Comparison of ENCODE assay signal across 35 cellular contexts in the genomic region with DNA sequence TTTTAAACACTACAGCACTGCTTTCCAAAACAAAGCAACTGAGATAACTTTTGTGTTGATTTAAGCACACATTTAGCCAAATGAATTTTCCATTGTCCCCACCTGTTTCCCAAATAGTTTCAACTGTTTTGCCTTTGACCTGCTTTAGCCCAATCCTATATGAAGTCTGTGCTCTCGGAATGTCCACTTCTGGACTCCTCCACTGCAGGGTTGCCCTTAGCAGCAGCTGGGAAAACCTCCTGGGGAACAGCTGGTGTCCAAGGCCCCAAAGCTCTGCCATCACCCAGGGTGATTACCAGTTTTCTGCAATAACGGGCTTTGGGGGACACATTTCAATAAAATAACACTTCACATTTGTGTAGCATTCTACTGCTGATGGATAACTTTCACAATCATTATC. TPM values are rescaled to one million over a fixed set of nuclear protein-coding genes. Genes with fewer than 3 reads are reported as not detected.
"Had no signal": no experiment of that assay in that cellular context is flagged by ENCODE, and none has a peak within 500 bp of the region (broad histone marks: within the 10 kb centered on the region; RNA-seq: fewer than 3 reads in every experiment).

No MANE protein-coding gene starts in this region.

- H3K27ac Mint-ChIP-seq: immature natural killer cell; memory B cell; naive thymus-derived CD8-positive, alpha-beta T cell; nephron progenitor cell; neural progenitor cell; stimulated activated naive CD8-positive, alpha-beta T cell treated with anti-CD3 and anti-CD28 coated beads, Interleukin-15, Interleukin-2, amounts not matched to agents 100 ng/mL and 50 ng/mL, for 24 hours had no signal

- H3K9me3 Mint-ChIP-seq: memory B cell; naive thymus-derived CD8-positive, alpha-beta T cell; nephron progenitor cell; neural progenitor cell; stimulated activated naive CD8-positive, alpha-beta T cell treated with anti-CD3 and anti-CD28 coated beads, Interleukin-15, Interleukin-2, amounts not matched to agents 100 ng/mL and 50 ng/mL, for 24 hours had no signal

- ATAC-seq: naive thymus-derived CD8-positive, alpha-beta T cell; right lobe of liver; upper lobe of right lung had no signal

- H3K36me3 Mint-ChIP-seq: immature natural killer cell; memory B cell; naive thymus-derived CD8-positive, alpha-beta T cell; neural progenitor cell had no signal

- FAIRE-seq: islet of Langerhans, urothelium cell line had no signal

- H3K4me2 ChIP-seq: neural progenitor cell had no signal

- H3K4me1 ChIP-seq: left ventricle myocardium inferior, parathyroid adenoma, right atrium auricular region, right lobe of liver, suprapubic skin, tibial artery, upper lobe of right lung had no signal

- H3K4me1 Mint-ChIP-seq: immature natural killer cell; naive thymus-derived CD8-positive, alpha-beta T cell had no signal

- H3K36me3 ChIP-seq: left ventricle myocardium inferior, neural progenitor cell, neutrophil, right atrium auricular region, right lobe of liver, suprapubic skin, thoracic aorta, tibial artery, upper lobe of right lung had no signal

- H2AFZ ChIP-seq: neural progenitor cell, parathyroid adenoma had no signal

- H3K27ac ChIP-seq: left ventricle myocardium inferior, neural progenitor cell, neutrophil, parathyroid adenoma, right atrium auricular region, right lobe of liver, skin epidermis, suprapubic skin, thoracic aorta, tibial artery, upper lobe of right lung had no signal

- DNase-seq: hippocampal formation; immature natural killer cell; left ventricle myocardium inferior; naive thymus-derived CD8-positive, alpha-beta T cell; nephron progenitor cell; occipital lobe; right lobe of liver; stimulated activated CD4-positive, alpha-beta T cell treated with anti-CD3 and anti-CD28 coated beads, Interleukin-12 subunit alpha, Interleukin-12 subunit beta, amount 100 ng/mL, for 4 hours; stimulated activated CD4-positive, alpha-beta T cell treated with anti-CD3 and anti-CD28 coated beads, Interleukin-15, amount 100 ng/mL, for 24 hours; stimulated activated CD4-positive, alpha-beta T cell treated with anti-CD3 and anti-CD28 coated beads, Interleukin-2, amount 100 ng/mL, for 24 hours; stimulated activated CD4-positive, alpha-beta T cell treated with anti-CD3 and anti-CD28 coated beads, Interleukin-4, amount 100 ng/mL, for 1 hour; stimulated activated naive CD4-positive, alpha-beta T cell; tibial artery; trophoblast cell; upper lobe of right lung had no signal

- H3K4me3 ChIP-seq: left ventricle myocardium inferior, neural progenitor cell, right atrium auricular region, right lobe of liver, skin epidermis, suprapubic skin, thoracic aorta, tibial artery, upper lobe of right lung had no signal

- H3K4me3 Mint-ChIP-seq: immature natural killer cell; memory B cell; naive thymus-derived CD8-positive, alpha-beta T cell; nephron progenitor cell; neural progenitor cell; stimulated activated naive CD8-positive, alpha-beta T cell treated with anti-CD3 and anti-CD28 coated beads, Interleukin-15, Interleukin-2, amounts not matched to agents 100 ng/mL and 50 ng/mL, for 24 hours had no signal

- H3K9me3 ChIP-seq: left ventricle myocardium inferior, neutrophil, right atrium auricular region, right lobe of liver, suprapubic skin, thoracic aorta, tibial artery, upper lobe of right lung had no signal

- H3K79me2 ChIP-seq: parathyroid adenoma had no signal

- H3K27me3 ChIP-seq: neural progenitor cell, neutrophil, right atrium auricular region, right lobe of liver, suprapubic skin, tibial artery, upper lobe of right lung had no signal

- H3K9ac ChIP-seq: neural progenitor cell, parathyroid adenoma had no signal

RNA-seq across cellular contexts. Expression of a gene that starts 44.9 kb away (rescaled TPM):
- total RNA-seq: left ventricle myocardium inferior; lung microvascular endothelial cell; naive thymus-derived CD8-positive, alpha-beta T cell; osteocyte; posterior vena cava; pulmonary artery endothelial cell; right atrium auricular region had no signal

RNA-seq across cellular contexts. Expression of a gene that starts 53.8 kb away (rescaled TPM):
- total RNA-seq: kidney epithelial cell; left ventricle myocardium inferior; lower leg skin; lung microvascular endothelial cell; mucosa of gallbladder; naive thymus-derived CD8-positive, alpha-beta T cell; occipital lobe; osteocyte; posterior vena cava; pulmonary artery endothelial cell; renal cortical epithelial cell; right atrium auricular region; right lobe of liver; subcutaneous adipose tissue; suprapubic skin; thoracic aorta; upper lobe of right lung had no signal
